Comparison of ENCODE assay signal across 29 cellular contexts in genomic region chr6:126419901-126420300, GRCh38.
"Had no signal": no experiment of that assay in that cellular context is flagged by ENCODE, and none has a peak within 500 bp of the region (broad histone marks: within the 10 kb centered on the region; RNA-seq: fewer than 3 reads in every experiment).

No MANE protein-coding gene starts in this region.

- ATAC-seq: effector memory CD8-positive, alpha-beta T cell; esophagus mucosa; foreskin keratinocyte; gastrocnemius medialis; gastroesophageal sphincter; heart left ventricle; heart right ventricle had no signal

- DNase-seq: colonic mucosa; cortex of kidney; dermis blood vessel endothelial cell; dorsolateral prefrontal cortex; effector CD4-positive, alpha-beta T cell; effector CD8-positive, alpha-beta T cell; effector memory CD4-positive, alpha-beta T cell; effector memory CD8-positive, alpha-beta T cell; endodermal cell; erythroblast; esophagus squamous epithelium; foreskin fibroblast; foreskin keratinocyte; foreskin melanocyte; gastrocnemius medialis; glutamatergic neuron; head of caudate nucleus; heart left ventricle; heart right ventricle had no signal

- H3K4me1 ChIP-seq: colonic mucosa, esophagus muscularis mucosa, esophagus squamous epithelium, foreskin keratinocyte, gastrocnemius medialis, gastroesophageal sphincter, heart left ventricle, heart right ventricle had no signal

- FAIRE-seq: endometrium, endothelial cell of umbilical vein, frontal cortex had no signal

- H3K27ac Mint-ChIP-seq: dendritic cell treated with granulocyte-macrophage colony-stimulating factor and Interleukin-4, amounts not matched to agents 40 ng/mL and 50 ng/mL, for 4 days; effector memory CD8-positive, alpha-beta T cell; endodermal cell had no signal

- H3K27me3 ChIP-seq: colonic mucosa, dorsolateral prefrontal cortex, esophagus muscularis mucosa, esophagus squamous epithelium, foreskin keratinocyte, gastrocnemius medialis, gastroesophageal sphincter, heart left ventricle, heart right ventricle, hepatocyte had no signal

- H3K9me3 ChIP-seq: colonic mucosa, esophagus muscularis mucosa, esophagus squamous epithelium, gastrocnemius medialis, gastroesophageal sphincter, heart left ventricle had no signal

- H3K4me3 Mint-ChIP-seq: dendritic cell treated with granulocyte-macrophage colony-stimulating factor and Interleukin-4, amounts not matched to agents 40 ng/mL and 50 ng/mL, for 4 days; effector memory CD8-positive, alpha-beta T cell; endodermal cell had no signal

- H3K27ac ChIP-seq: colonic mucosa, coronary artery, dorsolateral prefrontal cortex, epithelial cell of prostate, esophagus muscularis mucosa, esophagus squamous epithelium, foreskin keratinocyte, gastrocnemius medialis, gastroesophageal sphincter, heart left ventricle, heart right ventricle, hepatocyte had no signal

- H3K4me2 ChIP-seq: hepatocyte had no signal

- H2AFZ ChIP-seq: hepatocyte had no signal

- H3K4me1 Mint-ChIP-seq: endodermal cell had no signal

- H3K27me3 Mint-ChIP-seq: dendritic cell treated with granulocyte-macrophage colony-stimulating factor and Interleukin-4, amounts not matched to agents 40 ng/mL and 50 ng/mL, for 4 days; effector memory CD8-positive, alpha-beta T cell had no signal

- H3K79me2 ChIP-seq: hepatocyte had no signal

- H3K4me3 ChIP-seq: colonic mucosa, coronary artery, dorsolateral prefrontal cortex, esophagus muscularis mucosa, esophagus squamous epithelium, gastrocnemius medialis, gastroesophageal sphincter, heart left ventricle, heart right ventricle, hepatocyte had no signal

- H3K36me3 ChIP-seq: colonic mucosa, esophagus muscularis mucosa, esophagus squamous epithelium, gastrocnemius medialis, gastroesophageal sphincter, heart left ventricle, heart right ventricle had no signal
